In the genomic region with DNA sequence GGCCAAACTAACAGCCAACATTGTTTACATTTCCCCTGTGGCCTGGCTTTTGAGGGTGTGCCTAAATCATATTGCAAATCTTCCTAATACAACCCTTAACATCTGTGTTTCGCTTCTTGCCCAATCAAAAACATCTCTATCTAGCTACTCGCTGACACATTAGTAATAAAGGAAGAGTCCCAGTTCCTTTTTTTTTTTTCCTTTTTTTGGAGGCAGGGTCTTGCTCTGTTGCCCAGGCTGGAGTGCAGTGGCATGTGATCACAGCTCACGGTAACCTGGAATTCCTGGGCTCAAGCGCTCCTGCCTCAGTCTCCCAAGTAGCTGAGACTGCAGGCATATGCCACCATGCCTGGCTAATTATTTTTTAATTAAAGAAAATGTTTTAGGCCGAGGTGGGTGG, we compare ENCODE assay signal across 1 cellular context.
TF ChIP-seq lines count a peak whose summit lies in the region.

No MANE protein-coding gene starts in this region.

TF ChIP-seq in K562, 482 proteins besides CTCF, POLR2A, EP300 and RAD21 (continued from another document):
- TF ChIP-seq ZNF121 (CRISPR knock-in tag; conservative IDR thresholded peaks at IDR 0.05) = peak; percentile 58
- no peak for TF ChIP-seq SAFB (IDR thresholded peaks at IDR 0.05; ENCODE audit: borderline replicate concordance, low read depth, low read length)
- TF ChIP-seq, protein P1, sequence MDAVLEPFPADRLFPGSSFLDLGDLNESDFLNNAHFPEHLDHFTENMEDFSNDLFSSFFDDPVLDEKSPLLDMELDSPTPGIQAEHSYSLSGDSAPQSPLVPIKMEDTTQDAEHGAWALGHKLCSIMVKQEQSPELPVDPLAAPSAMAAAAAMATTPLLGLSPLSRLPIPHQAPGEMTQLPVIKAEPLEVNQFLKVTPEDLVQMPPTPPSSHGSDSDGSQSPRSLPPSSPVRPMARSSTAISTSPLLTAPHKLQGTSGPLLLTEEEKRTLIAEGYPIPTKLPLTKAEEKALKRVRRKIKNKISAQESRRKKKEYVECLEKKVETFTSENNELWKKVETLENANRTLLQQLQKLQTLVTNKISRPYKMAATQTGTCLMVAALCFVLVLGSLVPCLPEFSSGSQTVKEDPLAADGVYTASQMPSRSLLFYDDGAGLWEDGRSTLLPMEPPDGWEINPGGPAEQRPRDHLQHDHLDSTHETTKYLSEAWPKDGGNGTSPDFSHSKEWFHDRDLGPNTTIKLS (IDR thresholded peaks at IDR 0.05; ENCODE audit: borderline replicate concordance, low read depth) = no peak
